Comparison of ENCODE assay signal across 17 cellular contexts in the genomic region with DNA sequence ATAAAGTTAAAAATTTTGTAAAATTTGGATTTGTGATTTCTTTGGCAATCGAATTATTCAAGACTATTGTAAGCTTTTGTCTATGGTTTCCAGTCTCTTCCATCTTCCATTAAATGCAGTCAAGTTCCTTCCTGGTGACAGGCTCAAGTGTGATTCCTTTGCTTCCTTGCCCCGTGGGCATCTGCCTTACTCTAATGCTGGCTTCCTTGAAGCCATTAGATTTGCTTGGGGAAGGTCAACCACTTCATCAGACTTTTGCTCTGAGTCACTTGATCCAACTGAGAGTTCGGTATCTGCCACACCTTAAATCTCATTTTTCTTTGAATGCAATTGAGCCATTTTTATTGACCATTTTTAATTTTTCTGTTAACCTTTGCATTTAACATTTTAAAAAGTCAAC.
DNase-seq lines count a peak whose midpoint lies in the region; ATAC-seq, FAIRE-seq and TF ChIP-seq lines count a peak whose summit lies in the region.
"Had no signal": no experiment of that assay in that cellular context is flagged by ENCODE, and none has a peak within 500 bp of the region (broad histone marks: within the 10 kb centered on the region; RNA-seq: fewer than 3 reads in every experiment).

No MANE protein-coding gene starts in this region.

- no peak overlapping the region for H3K4me3 Mint-ChIP-seq in T-cell
- H3K4me3 Mint-ChIP-seq in MCF 10A (ENCODE audit: unreplicated experiment): no peak overlapping the region
- H3K4me3 Mint-ChIP-seq: CD4-positive, alpha-beta memory T cell had no signal

- no peaks in the 10 kb centered on the region for H3K36me3 Mint-ChIP-seq in T-cell
- H3K36me3 Mint-ChIP-seq in MCF 10A (ENCODE audit: insufficient read depth, unreplicated experiment): no peaks in the 10 kb centered on the region
- H3K36me3 Mint-ChIP-seq: CD4-positive, alpha-beta memory T cell had no signal

- H3F3A ChIP-seq in PC-3 (ENCODE audit: low read length, unreplicated experiment): no peaks in the 10 kb centered on the region

- H3K36me3 ChIP-seq in PC-3 (ENCODE audit: low read depth, low read length) (no peaks in the 10 kb centered on the region), bronchial epithelial cell (ENCODE audit: control insufficient read depth, insufficient read depth, low read length) (no peaks in the 10 kb centered on the region)

- H3K9me2 ChIP-seq in PC-3 (replicated peaks; ENCODE audit: low read length): no peaks in the 10 kb centered on the region

- H3K27me3 Mint-ChIP-seq in T-cell: no peaks in the 10 kb centered on the region
- no peaks in the 10 kb centered on the region for H3K27me3 Mint-ChIP-seq in MCF 10A (ENCODE audit: insufficient read depth, unreplicated experiment)
- H3K27me3 Mint-ChIP-seq: CD4-positive, alpha-beta memory T cell had no signal

- H3K27me3 ChIP-seq in PC-3 (ENCODE audit: low read length) (no peaks in the 10 kb centered on the region), bronchial epithelial cell (ENCODE audit: control insufficient read depth, insufficient read depth, low read length) (no peaks in the 10 kb centered on the region)

- no peak overlapping the region for H3K4me2 ChIP-seq in PC-3 (ENCODE audit: low read length)

- peak; percentile 36 for FAIRE-seq in bronchial epithelial cell (lab: Jason Lieb, UNC)
- FAIRE-seq: GM12892, H1 had no signal

- H3K4me1 Mint-ChIP-seq in T-cell (no peaks in the 10 kb centered on the region), MCF 10A (ENCODE audit: insufficient read depth, unreplicated experiment) (no peaks in the 10 kb centered on the region)
- H3K4me1 Mint-ChIP-seq: CD4-positive, alpha-beta memory T cell had no signal

- H2AFZ ChIP-seq in PC-3 (ENCODE audit: low read length): peak overlapping the region; percentile 21; the same call in 1 of the 2 replicates
- H2AFZ ChIP-seq: GM23248 had no signal

- DNase-seq in ELR (ENCODE audit: low read depth): peak; percentile 15
- peak; percentile 35 for DNase-seq in PC-3
- DNase-seq in bronchial epithelial cell (ENCODE audit: low read depth): no peak
- DNase-seq in T-cell: no peak
- DNase-seq in MCF 10A (ENCODE audit: unreplicated experiment): no peak
- no peak for DNase-seq in amygdala (lab: John Stamatoyannopoulos, UW)
- DNase-seq: C1 segment of cervical spinal cord; Calu3; CD4-positive, alpha-beta memory T cell; COR-L47; DMS53; DMS79 treated with DMSO at 0.1 percent for 48 hours; GM23248; H7 had no signal

- CTCF ChIA-PET in PC-3 (lab: Charles Lee): no interaction called here
- CTCF ChIA-PET in T-cell (lab: Charles Lee): no interaction called here
- CTCF ChIA-PET in MCF 10A (lab: Yijun Ruan, JAX): no interaction called here

- no peak overlapping the region for H3K27ac Mint-ChIP-seq in T-cell
- no peak overlapping the region for H3K27ac Mint-ChIP-seq in MCF 10A (ENCODE audit: low read depth, unreplicated experiment)
- H3K27ac Mint-ChIP-seq: CD4-positive, alpha-beta memory T cell had no signal

- TF ChIP-seq CTCF in PC-3 (conservative IDR thresholded peaks at IDR 0.05; ENCODE audit: low read depth, low read length) (no peak), bronchial epithelial cell (IDR thresholded peaks at IDR 0.05; ENCODE audit: insufficient read depth, low read length, severe bottlenecking) (no peak), MCF 10A (IDR thresholded peaks at IDR 0.05; ENCODE audit: unreplicated experiment) (no peak)

- ATAC-seq in PC-3: no peak
- ATAC-seq in T-cell (replicated peaks in 1 of 4): no peak
- ATAC-seq: HCT116 had no signal

- no peaks in the 10 kb centered on the region for H4K20me1 ChIP-seq in PC-3 (ENCODE audit: low read length)

- no peak overlapping the region for H3K27ac ChIP-seq in PC-3 (ENCODE audit: low read length)
- H3K27ac ChIP-seq: GM23248 had no signal

- H3K4me3 ChIP-seq in PC-3 (ENCODE audit: low read length): no peak overlapping the region
- no peak overlapping the region for H3K4me3 ChIP-seq in bronchial epithelial cell (ENCODE audit: low read depth, low read length)
- H3K4me3 ChIP-seq: GM23248 had no signal

- POLR2A ChIA-PET in PC-3 (lab: Charles Lee; ENCODE audit: unreplicated experiment): no interaction called here
- POLR2A ChIA-PET in T-cell (lab: Charles Lee): no interaction called here
- POLR2A ChIA-PET in MCF 10A (lab: Yijun Ruan, JAX): interaction anchor here (0.6 kb wide), 1 partner anchor 466 kb away, joined by 3 read pairs; no protein-coding TSS in a partner anchor

- no peaks in the 10 kb centered on the region for H3K79me2 ChIP-seq in PC-3 (ENCODE audit: low read length)

- H3K9ac ChIP-seq in PC-3 (ENCODE audit: low read length): no peak overlapping the region
- H3K9ac ChIP-seq: GM23248 had no signal

- no TSS peak for BruUV-seq in PC-3 (replicated peaks; lab: Mats Ljungman, UMichigan)
- BruUV-seq in MCF 10A (replicated peaks; lab: Mats Ljungman, UMichigan): no TSS peak

- H3K9me3 Mint-ChIP-seq in T-cell (peaks cover 7 to 33% (median 16%) of the 10 kb centered on the region in 3 donors), MCF 10A (ENCODE audit: unreplicated experiment) (no peaks in the 10 kb centered on the region)

- no peaks in the 10 kb centered on the region for H3K9me3 ChIP-seq in PC-3 (ENCODE audit: low read length)

- H3K4me1 ChIP-seq in PC-3 (ENCODE audit: insufficient read depth, low read length): no peaks in the 10 kb centered on the region

- intact Hi-C loops in PC-3 (cut with micrococcal nuclease): no loop called here
- intact Hi-C loops in MCF 10A (cut with micrococcal nuclease): no loop called here

Comparison
In these comparisons a context has a peak if more than half of its experiments do, and no peak if none do; other contexts are left out.
1. DNase-seq: peak in ELR (single experiment) and PC-3 (single experiment); none in bronchial epithelial cell (single experiment), T-cell (0 of 34), MCF 10A (single experiment) and amygdala (0 of 56).